8 cellular contexts compared by ENCODE assay signal in the genomic region with DNA sequence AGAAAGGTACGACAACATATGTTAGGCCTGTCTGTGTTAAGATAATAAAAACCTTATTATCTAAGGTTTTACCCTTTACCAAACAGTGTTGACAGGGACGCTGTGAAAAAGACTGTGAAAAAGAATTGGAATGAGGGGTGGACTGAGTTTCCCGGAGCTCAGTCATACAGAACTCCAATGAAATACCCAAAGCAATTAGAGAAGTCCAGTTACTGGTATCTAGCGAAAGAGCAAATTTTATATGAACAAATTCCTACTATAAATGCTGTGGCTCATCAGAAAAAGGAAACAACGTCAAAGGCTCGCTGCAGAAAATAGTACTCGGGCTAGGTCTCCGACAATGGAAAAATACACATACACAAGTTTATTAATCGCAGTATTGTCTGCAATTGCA. TPM values are rescaled to one million over a fixed set of nuclear protein-coding genes. Genes with fewer than 3 reads are reported as not detected.
DNase-seq lines count a peak whose midpoint lies in the region; ATAC-seq and TF ChIP-seq lines count a peak whose summit lies in the region.

No MANE protein-coding gene starts in this region.

- peak; percentile 1 for ATAC-seq in GM21786 (IDR thresholded peaks at IDR 0.05; ENCODE audit: unreplicated experiment)

- H3K27me3 ChIP-seq in OCI-LY3 (ENCODE audit: low read depth, low read length) (no peaks in the 10 kb centered on the region), osteoblast (ENCODE audit: insufficient read depth, low read length) (no peaks in the 10 kb centered on the region)

- peak overlapping the region; percentile 90 for H3K4me3 ChIP-seq in OCI-LY3 (ENCODE audit: low read length)
- H3K4me3 ChIP-seq in osteoblast (ENCODE audit: insufficient read depth, low read length), result peak overlapping the region; percentile 95

- H3K36me3 ChIP-seq in OCI-LY3 (replicated peaks; ENCODE audit: low read depth, low read length), result no peaks in the 10 kb centered on the region
- H3K36me3 ChIP-seq in osteoblast (ENCODE audit: insufficient read depth, low read length), result no peaks in the 10 kb centered on the region

- H3K4me1 ChIP-seq in OCI-LY3 (ENCODE audit: low read length) (peaks cover 31% of the 10 kb centered on the region), osteoblast (ENCODE audit: insufficient read depth, low read length) (peaks cover 15% of the 10 kb centered on the region)

- no peaks in the 10 kb centered on the region for H3K9me3 ChIP-seq in OCI-LY3 (ENCODE audit: insufficient read depth, low read length)
- H3K9me3 ChIP-seq in osteoblast (ENCODE audit: low read depth, low read length), result no peaks in the 10 kb centered on the region

- peaks cover 42% of the 10 kb centered on the region for H3K79me2 ChIP-seq in OCI-LY3 (ENCODE audit: low read length)
- peaks cover 42% of the 10 kb centered on the region for H3K79me2 ChIP-seq in osteoblast (ENCODE audit: insufficient read depth, low read length)

- H3K9ac ChIP-seq in OCI-LY3 (ENCODE audit: low read length), result peak overlapping the region; percentile 90

- H3K27ac ChIP-seq in OCI-LY3 (ENCODE audit: low read length) (peak overlapping the region; percentile 74), epithelial cell of prostate (peak overlapping the region; percentile 87), osteoblast (ENCODE audit: low read depth, low read length) (peak overlapping the region; percentile 97)

- H4K20me1 ChIP-seq in OCI-LY3 (ENCODE audit: insufficient read depth, low read length) (peaks cover 17% of the 10 kb centered on the region; the same call in 1 of the 2 replicates), osteoblast (ENCODE audit: insufficient read depth, low read length) (peaks cover 10% of the 10 kb centered on the region)

- no peak for TF ChIP-seq CTCF in OCI-LY3 (IDR thresholded peaks at IDR 0.05; ENCODE audit: low read depth, low read length)
- no peak for TF ChIP-seq CTCF in osteoblast (IDR thresholded peaks at IDR 0.05; ENCODE audit: extremely low read depth, low read depth, low read length)

- H2AFZ ChIP-seq in OCI-LY3 (ENCODE audit: low read depth, low read length), result peak overlapping the region; percentile 83
- peak overlapping the region; percentile 96 for H2AFZ ChIP-seq in osteoblast (ENCODE audit: low read length)

- no peak for DNase-seq in epithelial cell of prostate (ENCODE audit: low read depth, low spot score)
- no peak for DNase-seq in osteoblast (ENCODE audit: insufficient read length, low spot score, missing footprints)
- DNase-seq in stimulated activated naive CD4-positive, alpha-beta T cell treated with Interleukin-2 at 50 U/mL for 16 hours (lab: John Stamatoyannopoulos, UW), result no peak
- DNase-seq in NCI-H2029 (lab: John Stamatoyannopoulos, UW), result no peak
- DNase-seq in HuH-7.5 (ENCODE audit: low spot score), result no peak
- no peak for DNase-seq in activated effector memory CD4-positive, alpha-beta T cell treated with anti-CD3 and anti-CD28 coated beads, Interleukin-2, amount 50 U/mL, for 16 hours

- peak overlapping the region; percentile 82 for H3K4me2 ChIP-seq in OCI-LY3 (ENCODE audit: low read length)
- peak overlapping the region; percentile 96 for H3K4me2 ChIP-seq in osteoblast (ENCODE audit: insufficient read depth, low read length)

RNA-seq across cellular contexts. Expression of a gene that starts 0.7 kb away (rescaled TPM):
- 16.5 and 19.5 TPM in 2 replicates for total RNA-seq in osteoblast

RNA-seq across cellular contexts. Expression of a gene that starts 38.2 kb away (rescaled TPM):
- total RNA-seq in osteoblast, result 1.5 and 1.8 TPM in 2 replicates
